In the genomic region with DNA sequence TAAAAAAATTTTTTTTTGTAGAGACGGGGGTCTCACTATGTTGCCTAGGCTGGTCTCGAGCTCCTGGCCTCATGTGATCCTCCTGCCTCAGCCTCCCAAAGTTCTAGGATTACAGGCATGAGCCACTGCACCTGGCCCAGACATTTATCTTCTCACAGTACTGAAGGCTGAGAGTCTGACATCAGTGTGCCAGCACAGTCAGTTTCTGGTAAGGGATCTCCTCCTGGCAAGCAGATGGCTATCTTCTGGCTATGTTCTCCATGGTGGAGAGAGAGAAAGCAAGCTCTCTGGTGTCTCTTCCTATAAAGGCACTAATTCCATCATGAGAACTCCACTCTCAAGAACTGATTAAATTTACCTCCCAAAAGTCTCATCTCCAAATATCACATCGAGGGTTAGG, we compare ENCODE assay signal across 16 cellular contexts. TPM values are rescaled to one million over a fixed set of nuclear protein-coding genes. Genes with fewer than 3 reads are reported as not detected.
DNase-seq lines count a peak whose midpoint lies in the region; ATAC-seq and TF ChIP-seq lines count a peak whose summit lies in the region.
"Had no signal": no experiment of that assay in that cellular context is flagged by ENCODE, and none has a peak within 500 bp of the region (broad histone marks: within the 10 kb centered on the region; RNA-seq: fewer than 3 reads in every experiment).

No MANE protein-coding gene starts in this region.

- peaks cover 17% of the 10 kb centered on the region for H3K27me3 Mint-ChIP-seq in activated CD4-positive, alpha-beta T cell treated with anti-CD3 and anti-CD28 coated beads, Interleukin-2, amount 10 ng/mL, durations not matched to agents 7 days and 5 days

- H4K20me1 ChIP-seq in SK-N-SH (ENCODE audit: insufficient read depth) = no peaks in the 10 kb centered on the region
- H4K20me1 ChIP-seq: BLaER1 had no signal

- H3K9me3 ChIP-seq in SK-N-SH = no peaks in the 10 kb centered on the region

- H3K4me1 ChIP-seq in SK-N-SH (ENCODE audit: control insufficient read depth in 1 of 2, insufficient read depth in 2 of 2, low read depth in 1 of 2, low read length in 1 of 2) = no peaks in the 10 kb centered on the region
- H3K4me1 ChIP-seq: BLaER1 had no signal

- H3K4me3 Mint-ChIP-seq in activated CD4-positive, alpha-beta T cell treated with anti-CD3 and anti-CD28 coated beads, Interleukin-2, amount 10 ng/mL, durations not matched to agents 7 days and 5 days = no peak overlapping the region
- H3K4me3 Mint-ChIP-seq: CD8-positive, alpha-beta memory T cell; GM23338 had no signal

- H3K4me1 Mint-ChIP-seq in activated CD4-positive, alpha-beta T cell treated with anti-CD3 and anti-CD28 coated beads, Interleukin-2, amount 10 ng/mL, durations not matched to agents 7 days and 5 days = peaks cover 1% of the 10 kb centered on the region
- H3K4me1 Mint-ChIP-seq: CD8-positive, alpha-beta memory T cell; GM23338 had no signal

- H3K9me3 Mint-ChIP-seq in activated CD4-positive, alpha-beta T cell treated with anti-CD3 and anti-CD28 coated beads, Interleukin-2, amount 10 ng/mL, durations not matched to agents 7 days and 5 days = peaks cover 5% of the 10 kb centered on the region
- H3K9me3 Mint-ChIP-seq: GM23338 had no signal

- H3K79me2 ChIP-seq in SK-N-SH (ENCODE audit: insufficient read depth) = no peaks in the 10 kb centered on the region

- no peaks in the 10 kb centered on the region for H3K36me3 Mint-ChIP-seq in activated CD4-positive, alpha-beta T cell treated with anti-CD3 and anti-CD28 coated beads, Interleukin-2, amount 10 ng/mL, durations not matched to agents 7 days and 5 days (ENCODE audit: low read depth)

- ATAC-seq in SK-N-SH treated with all-trans-retinoic acid at 6 μM for 48 hours (peak; percentile 51; the same call in 2 of the 3 replicates), GM18519 (IDR thresholded peaks at IDR 0.05; ENCODE audit: low FRiP score, unreplicated experiment) (no peak), GM18907 (IDR thresholded peaks at IDR 0.05; ENCODE audit: unreplicated experiment) (no peak)
- ATAC-seq: GM23338 had no signal

- no peak overlapping the region for H3K4me3 ChIP-seq in SK-N-SH (ENCODE audit: low read depth in 2 of 2, low read length in 1 of 2)
- H3K4me3 ChIP-seq: BLaER1, GM23338 had no signal

- TF ChIP-seq RAD21 in SK-N-SH (IDR thresholded peaks at IDR 0.05; ENCODE audit: low read length) = no peak

- H3K27me3 ChIP-seq in SK-N-SH (ENCODE audit: insufficient read depth) = no peaks in the 10 kb centered on the region
- H3K27me3 ChIP-seq: BLaER1 had no signal

- no peak for TF ChIP-seq EP300 in SK-N-SH (IDR thresholded peaks at IDR 0.05; ENCODE audit: borderline replicate concordance in 1 of 2, low read depth in 1 of 2, low read length in 1 of 2)

- DNase-seq in SK-N-SH (no peak), M059J (ENCODE audit: low read depth) (peak; percentile 11), OCI-M1 (lab: John Stamatoyannopoulos, UW) (peak; percentile 17), inferior parietal cortex (ENCODE audit: extremely low spot score) (peak; percentile 2)
- DNase-seq in activated CD4-positive, alpha-beta T cell treated with anti-CD3 and anti-CD28 coated beads, Interleukin-2, amount 10 ng/mL, durations not matched to agents 7 days and 5 days = no peak
- DNase-seq: CD8-positive, alpha-beta memory T cell; DMS153; NCI-H1694; SIG-M5; T-helper 9 cell; WERI-Rb-1 had no signal

- no peak overlapping the region for H3K4me2 ChIP-seq in SK-N-SH
- H3K4me2 ChIP-seq: BLaER1, GM23338 had no signal

- H3K27ac Mint-ChIP-seq in activated CD4-positive, alpha-beta T cell treated with anti-CD3 and anti-CD28 coated beads, Interleukin-2, amount 10 ng/mL, durations not matched to agents 7 days and 5 days = no peak overlapping the region
- H3K27ac Mint-ChIP-seq: CD8-positive, alpha-beta memory T cell; GM23338 had no signal

- H3K9me2 ChIP-seq in SK-N-SH = no peaks in the 10 kb centered on the region

- H3K36me3 ChIP-seq in SK-N-SH (replicated peaks in 1 of 2; ENCODE audit: control insufficient read depth in 1 of 2, insufficient read depth in 2 of 2, low read length in 1 of 2) = no peaks in the 10 kb centered on the region
- H3K36me3 ChIP-seq: BLaER1, WERI-Rb-1 had no signal

- H3K27ac ChIP-seq in SK-N-SH (ENCODE audit: low read depth in 2 of 2, low read length in 1 of 2) = no peak overlapping the region
- H3K27ac ChIP-seq: BLaER1, WERI-Rb-1 had no signal

- CTCF ChIA-PET in SK-N-SH (lab: Yijun Ruan, JAX) = interaction anchor here (0.7 to 1.3 kb wide), 4 partner anchors 9 to 558 kb away, joined by 3 to 7 read pairs (median 4); no protein-coding TSS in a partner anchor
- CTCF ChIA-PET in activated CD4-positive, alpha-beta T cell treated with anti-CD3 and anti-CD28 coated beads, Interleukin-2, amount 10 ng/mL, durations not matched to agents 7 days and 5 days (lab: Charles Lee) = interaction anchor here (0.9 kb wide), 1 partner anchor 143 kb away, joined by 3 read pairs; no protein-coding TSS in a partner anchor

- no peaks in the 10 kb centered on the region for H3F3A ChIP-seq in SK-N-SH (replicated peaks; ENCODE audit: insufficient read depth)

- TF ChIP-seq CTCF in SK-N-SH (IDR thresholded peaks at IDR 0.05) = no peak

- no peak overlapping the region; the same call in 1 of the 2 replicates for H2AFZ ChIP-seq in SK-N-SH (ENCODE audit: low read depth)
- H2AFZ ChIP-seq: GM23338 had no signal

- WGBS in SK-N-SH (ENCODE audit: low lambda C conversion rate) = 46% methylated on average over 2 of the region's 3 CpGs

- H3K9ac ChIP-seq in SK-N-SH = no peak overlapping the region
- H3K9ac ChIP-seq: BLaER1 had no signal

- POLR2A ChIA-PET in SK-N-SH (lab: Yijun Ruan, JAX) = no interaction called here
- POLR2A ChIA-PET in activated CD4-positive, alpha-beta T cell treated with anti-CD3 and anti-CD28 coated beads, Interleukin-2, amount 10 ng/mL, durations not matched to agents 7 days and 5 days (lab: Charles Lee) = no interaction called here

TF ChIP-seq in SK-N-SH treated with all-trans-retinoic acid at 6 μM for 48 hours, 23 proteins besides CTCF, POLR2A, EP300 and RAD21 (continues in another document):
- TF ChIP-seq RARB (CRISPR knock-in tag; IDR thresholded peaks at IDR 0.05) (no peak), OSR1 (CRISPR knock-in tag; IDR thresholded peaks at IDR 0.05) (no peak), ZNF8 (CRISPR knock-in tag; IDR thresholded peaks at IDR 0.05) (no peak)
- TF ChIP-seq, protein P1, sequence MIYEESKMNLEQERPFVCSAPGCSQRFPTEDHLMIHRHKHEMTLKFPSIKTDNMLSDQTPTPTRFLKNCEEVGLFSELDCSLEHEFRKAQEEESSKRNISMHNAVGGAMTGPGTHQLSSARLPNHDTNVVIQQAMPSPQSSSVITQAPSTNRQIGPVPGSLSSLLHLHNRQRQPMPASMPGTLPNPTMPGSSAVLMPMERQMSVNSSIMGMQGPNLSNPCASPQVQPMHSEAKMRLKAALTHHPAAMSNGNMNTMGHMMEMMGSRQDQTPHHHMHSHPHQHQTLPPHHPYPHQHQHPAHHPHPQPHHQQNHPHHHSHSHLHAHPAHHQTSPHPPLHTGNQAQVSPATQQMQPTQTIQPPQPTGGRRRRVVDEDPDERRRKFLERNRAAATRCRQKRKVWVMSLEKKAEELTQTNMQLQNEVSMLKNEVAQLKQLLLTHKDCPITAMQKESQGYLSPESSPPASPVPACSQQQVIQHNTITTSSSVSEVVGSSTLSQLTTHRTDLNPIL (CRISPR knock-in tag; IDR thresholded peaks at IDR 0.05; ENCODE audit: low read depth) = no peak

TF ChIP-seq in SK-N-SH, 30 proteins besides CTCF, POLR2A, EP300 and RAD21:
- TF ChIP-seq NRF1 (IDR thresholded peaks at IDR 0.05; ENCODE audit: low read depth, low read length) (no peak), JUND (IDR thresholded peaks at IDR 0.05) (no peak), GATA2 (CRISPR knock-in tag; IDR thresholded peaks at IDR 0.05) (no peak), MEF2A (IDR thresholded peaks at IDR 0.05; ENCODE audit: borderline replicate concordance, low read depth) (no peak), GABPA (IDR thresholded peaks at IDR 0.05; ENCODE audit: low read depth) (no peak), SIN3A (IDR thresholded peaks at IDR 0.05; ENCODE audit: borderline replicate concordance, low read depth, low read length) (no peak), RFX5 (IDR thresholded peaks at IDR 0.05; ENCODE audit: low read length) (no peak), POLR2AphosphoS5 (IDR thresholded peaks at IDR 0.05; ENCODE audit: low read depth, low read length) (no peak), MXI1 (IDR thresholded peaks at IDR 0.05; ENCODE audit: low read depth, low read length) (no peak), FOXJ3 (CRISPR knock-in tag; IDR thresholded peaks at IDR 0.05) (no peak)
- TF ChIP-seq, protein P2, sequence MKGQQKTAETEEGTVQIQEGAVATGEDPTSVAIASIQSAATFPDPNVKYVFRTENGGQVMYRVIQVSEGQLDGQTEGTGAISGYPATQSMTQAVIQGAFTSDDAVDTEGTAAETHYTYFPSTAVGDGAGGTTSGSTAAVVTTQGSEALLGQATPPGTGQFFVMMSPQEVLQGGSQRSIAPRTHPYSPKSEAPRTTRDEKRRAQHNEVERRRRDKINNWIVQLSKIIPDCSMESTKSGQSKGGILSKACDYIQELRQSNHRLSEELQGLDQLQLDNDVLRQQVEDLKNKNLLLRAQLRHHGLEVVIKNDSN (IDR thresholded peaks at IDR 0.05; ENCODE audit: borderline replicate concordance, low read depth) = no peak
- TF ChIP-seq, protein P3, sequence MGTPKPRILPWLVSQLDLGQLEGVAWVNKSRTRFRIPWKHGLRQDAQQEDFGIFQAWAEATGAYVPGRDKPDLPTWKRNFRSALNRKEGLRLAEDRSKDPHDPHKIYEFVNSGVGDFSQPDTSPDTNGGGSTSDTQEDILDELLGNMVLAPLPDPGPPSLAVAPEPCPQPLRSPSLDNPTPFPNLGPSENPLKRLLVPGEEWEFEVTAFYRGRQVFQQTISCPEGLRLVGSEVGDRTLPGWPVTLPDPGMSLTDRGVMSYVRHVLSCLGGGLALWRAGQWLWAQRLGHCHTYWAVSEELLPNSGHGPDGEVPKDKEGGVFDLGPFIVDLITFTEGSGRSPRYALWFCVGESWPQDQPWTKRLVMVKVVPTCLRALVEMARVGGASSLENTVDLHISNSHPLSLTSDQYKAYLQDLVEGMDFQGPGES (IDR thresholded peaks at IDR 0.05; ENCODE audit: low read depth, low read length) = no peak
TF ChIP-seq in SK-N-SH: peak in this region for 0.

RNA-seq across cellular contexts. Expression of a gene that starts 57.8 kb away (rescaled TPM):
- not detected in 2 replicates for polyA plus RNA-seq in SK-N-SH (2012; rRNA removed)
- polyA plus RNA-seq in SK-N-SH (2012; cell fraction: cytosol; rRNA removed) = 0.03 TPM in 1 of 2 replicates, not detected in the other
- polyA plus RNA-seq in SK-N-SH (2012; cell fraction: nucleus; rRNA removed) = not detected in 2 replicates
- total RNA-seq in M059J (2014; rRNA removed; shearing (Covaris generic)) = not detected in 2 replicates
- not detected for total RNA-seq in activated CD4-positive, alpha-beta T cell treated with anti-CD3 and anti-CD28 coated beads, Interleukin-2, amount 10 ng/mL, durations not matched to agents 7 days and 5 days
- total RNA-seq: CD8-positive, alpha-beta memory T cell; GM23338 had no signal
- polyA plus RNA-seq: CD8-positive, alpha-beta memory T cell; GM23338 had no signal

Comparison
In these comparisons a context has a peak if more than half of its experiments do, and no peak if none do; other contexts are left out.
1. DNase-seq: peak in M059J (single experiment), OCI-M1 (single experiment) and inferior parietal cortex (single experiment); none in SK-N-SH (single experiment) and activated CD4-positive, alpha-beta T cell treated with anti-CD3 and anti-CD28 coated beads, Interleukin-2, amount 10 ng/mL, durations not matched to agents 7 days and 5 days (single experiment).